8 cellular contexts compared by ENCODE assay signal in genomic region chr10:110681023-110681681, GRCh38. TPM values are rescaled to one million over a fixed set of nuclear protein-coding genes. Genes with fewer than 3 reads are reported as not detected.
DNase-seq lines count a peak whose midpoint lies in the region; ATAC-seq, FAIRE-seq and TF ChIP-seq lines count a peak whose summit lies in the region.

No MANE protein-coding gene starts in this region.

- peak; percentile 58 for TF ChIP-seq RAD21 in SK-N-SH (IDR thresholded peaks at IDR 0.05; ENCODE audit: low read length)

- no peak overlapping the region for H2AFZ ChIP-seq in SK-N-SH (ENCODE audit: low read depth)
- no peak overlapping the region for H2AFZ ChIP-seq in neural progenitor cell (replicated peaks)

- POLR2A ChIA-PET in SK-N-SH (lab: Yijun Ruan, JAX) = no interaction called here

- peak; percentile 61 for TF ChIP-seq CTCF in D721Med (IDR thresholded peaks at IDR 0.05; ENCODE audit: insufficient read depth, missing control alignments)
- TF ChIP-seq CTCF in HFFc6 (IDR thresholded peaks at IDR 0.05) = peak; percentile 74
- TF ChIP-seq CTCF in SK-N-SH (IDR thresholded peaks at IDR 0.05) = peak; percentile 56
- TF ChIP-seq CTCF in epithelial cell of proximal tubule (conservative IDR thresholded peaks at IDR 0.05; ENCODE audit: low read depth, low read length) = peak; percentile 71
- peak; percentile 77 for TF ChIP-seq CTCF in neural progenitor cell (IDR thresholded peaks at IDR 0.05)

- H3K9me3 ChIP-seq in SK-N-SH = no peaks in the 10 kb centered on the region
- H3K9me3 ChIP-seq in neural progenitor cell (ENCODE audit: low read depth) = no peaks in the 10 kb centered on the region

- H3K27me3 Mint-ChIP-seq in HFFc6 (ENCODE audit: insufficient read depth) (peaks cover 55% of the 10 kb centered on the region), neural progenitor cell (ENCODE audit: insufficient read depth, low read depth) (peaks cover 2% of the 10 kb centered on the region)

- no peaks in the 10 kb centered on the region for H3F3A ChIP-seq in SK-N-SH (replicated peaks; ENCODE audit: insufficient read depth)
- H3F3A ChIP-seq in neural progenitor cell (ENCODE audit: low read depth) = no peaks in the 10 kb centered on the region

- H3K27ac ChIP-seq in SK-N-SH (ENCODE audit: low read depth in 2 of 2, low read length in 1 of 2) (no peak overlapping the region), neural progenitor cell (no peak overlapping the region)

- CTCF ChIA-PET in SK-N-SH (lab: Yijun Ruan, JAX) = interaction anchor here (0.6 to 2.7 kb wide), 22 partner anchors 9 to 231 kb away, joined by 3 to 18 read pairs (median 5); partner anchors contain the start of gene RBM20

- no peaks in the 10 kb centered on the region for H3K9me2 ChIP-seq in SK-N-SH

- no peaks in the 10 kb centered on the region for H3K9me3 Mint-ChIP-seq in HFFc6
- H3K9me3 Mint-ChIP-seq in neural progenitor cell = no peaks in the 10 kb centered on the region

- DNase-seq in D721Med (ENCODE audit: insufficient read length, low spot score) = peak; percentile 28
- peak; percentile 6 for DNase-seq in HFFc6
- peak; percentile 76 for DNase-seq in SK-N-SH
- DNase-seq in epithelial cell of proximal tubule (ENCODE audit: low read depth) = no peak
- peak; percentile 82 for DNase-seq in neural progenitor cell (ENCODE audit: low spot score)
- DNase-seq in NCI-H774 (lab: John Stamatoyannopoulos, UW) = no peak

- H3K79me2 ChIP-seq in SK-N-SH (ENCODE audit: insufficient read depth) = no peaks in the 10 kb centered on the region
- no peaks in the 10 kb centered on the region for H3K79me2 ChIP-seq in neural progenitor cell (ENCODE audit: low read depth)

- H3K4me2 ChIP-seq in SK-N-SH (no peak overlapping the region), neural progenitor cell (no peak overlapping the region)

- peaks cover 17% of the 10 kb centered on the region for H3K4me1 Mint-ChIP-seq in HFFc6 (ENCODE audit: low read depth)
- peaks cover 2% of the 10 kb centered on the region for H3K4me1 Mint-ChIP-seq in neural progenitor cell

- H3K9ac ChIP-seq in SK-N-SH (no peak overlapping the region), neural progenitor cell (no peak overlapping the region)

- H3K27me3 ChIP-seq in SK-N-SH (ENCODE audit: insufficient read depth) = no peaks in the 10 kb centered on the region
- H3K27me3 ChIP-seq in neural progenitor cell = no peaks in the 10 kb centered on the region

- H3K36me3 Mint-ChIP-seq in HFFc6 (ENCODE audit: low read depth) (no peaks in the 10 kb centered on the region), neural progenitor cell (no peaks in the 10 kb centered on the region)

- WGBS in SK-N-SH (ENCODE audit: low lambda C conversion rate) = 70% methylated on average over 7 of the region's 7 CpGs

- H3K4me1 ChIP-seq in SK-N-SH (ENCODE audit: control insufficient read depth in 1 of 2, insufficient read depth in 2 of 2, low read depth in 1 of 2, low read length in 1 of 2) = peaks cover 0 to 18% of the 10 kb centered on the region in 2 experiments; a peak in 2 of 4 replicates
- H3K4me1 ChIP-seq in neural progenitor cell = no peaks in the 10 kb centered on the region

- no peak for TF ChIP-seq EP300 in SK-N-SH (IDR thresholded peaks at IDR 0.05; ENCODE audit: borderline replicate concordance in 1 of 2, low read depth in 1 of 2, low read length in 1 of 2)

- H3K4me3 ChIP-seq in SK-N-SH (ENCODE audit: low read depth in 2 of 2, low read length in 1 of 2) (peak overlapping the region in 1 of 2 experiments; percentile 33; a peak in 1 of 4 replicates), epithelial cell of proximal tubule (ENCODE audit: low read depth, low read length) (no peak overlapping the region), neural progenitor cell (no peak overlapping the region)

- FAIRE-seq in D721Med (lab: Jason Lieb, UNC) = no peak

- ATAC-seq in GM19351 (IDR thresholded peaks at IDR 0.05; ENCODE audit: unreplicated experiment) = no peak
- no peak for ATAC-seq in GM21529 (IDR thresholded peaks at IDR 0.05; ENCODE audit: unreplicated experiment)

- H4K20me1 ChIP-seq in SK-N-SH (ENCODE audit: insufficient read depth) = no peaks in the 10 kb centered on the region
- no peaks in the 10 kb centered on the region for H4K20me1 ChIP-seq in neural progenitor cell (ENCODE audit: low read depth)

- H3K36me3 ChIP-seq in SK-N-SH (replicated peaks in 1 of 2; ENCODE audit: control insufficient read depth in 1 of 2, insufficient read depth in 2 of 2, low read length in 1 of 2) = no peaks in the 10 kb centered on the region
- H3K36me3 ChIP-seq in neural progenitor cell = no peaks in the 10 kb centered on the region

- no peak overlapping the region for H3K4me3 Mint-ChIP-seq in HFFc6
- no peak overlapping the region for H3K4me3 Mint-ChIP-seq in neural progenitor cell

- H3K27ac Mint-ChIP-seq in HFFc6 (no peak overlapping the region), neural progenitor cell (no peak overlapping the region)

TF ChIP-seq in SK-N-SH, 30 proteins besides CTCF, POLR2A, EP300 and RAD21:
- TF ChIP-seq SMC3 (IDR thresholded peaks at IDR 0.05; ENCODE audit: low read depth, low read length) (peak; percentile 62), USF2 (IDR thresholded peaks at IDR 0.05; ENCODE audit: borderline replicate concordance, low read depth, low read length) (no peak)

RNA-seq across cellular contexts. Expression of gene RBM20, which starts 37.0 kb away (rescaled TPM):
- not detected for total RNA-seq in HFFc6 (2021; fragmentation: NEBNext Ultra II Directional; extraction: Animal tissue kit (Norgen Biotek cat#: 25700))
- polyA plus RNA-seq in SK-N-SH (2012; rRNA removed) = 0.64 and 0.67 TPM in 2 replicates
- polyA plus RNA-seq in SK-N-SH (2012; cell fraction: cytosol; rRNA removed) = 0.71 and 0.88 TPM in 2 replicates
- polyA plus RNA-seq in SK-N-SH (2012; cell fraction: nucleus; rRNA removed) = 3.3 and 7.6 TPM in 2 replicates
- total RNA-seq in epithelial cell of proximal tubule = 0.07 and 0.46 TPM in 2 replicates
- total RNA-seq in neural progenitor cell (ENCODE audit: low replicate concordance) = 0.28 and 0.32 TPM in 2 replicates

Comparison
In these comparisons a context has a peak if more than half of its experiments do, and no peak if none do; other contexts are left out.
1. DNase-seq: peak in D721Med (single experiment), HFFc6 (single experiment), SK-N-SH (single experiment) and neural progenitor cell (single experiment); none in epithelial cell of proximal tubule (single experiment) and NCI-H774 (single experiment).
2. Peak in every context shown above with its lines, with median percentiles within 50 percentile points of each other: CTCF ChIP-seq.